ENCODE assay signal across 8 cellular contexts in the genomic region with DNA sequence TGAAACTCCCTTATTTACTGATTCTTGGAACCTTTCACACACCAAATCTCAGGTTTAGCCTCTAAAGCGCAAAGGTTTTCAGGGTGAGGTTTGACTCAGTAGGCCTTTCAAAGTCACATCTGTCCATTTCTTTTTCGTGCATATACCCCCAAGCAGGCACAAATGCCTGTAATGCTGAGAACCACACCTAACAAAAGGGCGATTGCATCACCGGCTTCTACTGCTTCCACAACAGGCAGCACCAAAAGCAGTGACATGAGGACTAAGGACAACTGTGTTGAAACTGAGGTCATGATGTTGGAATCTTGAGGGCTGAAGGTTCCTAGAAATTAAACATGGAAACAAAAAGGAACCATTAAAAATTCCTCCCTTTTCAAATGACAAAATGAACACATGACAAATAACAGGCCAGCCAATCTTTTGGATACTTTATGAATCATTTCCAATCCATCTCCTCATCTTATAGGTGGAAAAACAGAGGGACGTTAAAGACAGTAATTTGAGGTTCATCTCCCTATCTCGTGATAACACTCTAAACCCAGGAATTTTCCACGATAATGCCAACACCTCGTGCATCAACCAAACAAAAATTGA. TPM values are rescaled to one million over a fixed set of nuclear protein-coding genes. Genes with fewer than 3 reads are reported as not detected.
A peak's percentile ranks its signal among the peaks of the same experiment; 100 is the strongest.
DNase-seq lines count a peak whose midpoint lies in the region; ATAC-seq and TF ChIP-seq lines count a peak whose summit lies in the region.
"Not testable (repeated sequence)": the region's sequence is repeated elsewhere in the genome, so short reads cannot be mapped to it uniquely, and the experiment has no call there.

No MANE protein-coding gene starts in this region.

- in situ Hi-C loops in Panc1 (cut with HindIII; ENCODE audit: low pct_unique_long_range_greater_than_20kb, low sequenced_read_pairs): not testable (repeated sequence)

- H3K9me3 Mint-ChIP-seq in HFFc6; activated T-helper 1 cell treated with anti-CD3 and anti-CD28 coated beads, Interleukin-12 subunit alpha, Interleukin-12 subunit beta, Interleukin-2, Interleukin-4 antibody, amounts not matched to agents 30 ng/mL and 10 ng/mL and 1 ng/mL, durations not matched to agents 14 hours and 24 hours and 36 hours; nephron progenitor cell: not testable (repeated sequence)

- H3K36me3 Mint-ChIP-seq in HFFc6 (ENCODE audit: low read depth) (peaks cover 24% of the 10 kb centered on the region), nephron progenitor cell (ENCODE audit: low read depth) (peaks cover 22% of the 10 kb centered on the region)
- not testable (repeated sequence) for H3K36me3 Mint-ChIP-seq in activated T-helper 1 cell treated with anti-CD3 and anti-CD28 coated beads, Interleukin-12 subunit alpha, Interleukin-12 subunit beta, Interleukin-2, Interleukin-4 antibody, amounts not matched to agents 30 ng/mL and 10 ng/mL and 1 ng/mL, durations not matched to agents 14 hours and 24 hours and 36 hours (ENCODE audit: low read depth)

- not testable (repeated sequence) for H3K9me3 ChIP-seq in Panc1 (ENCODE audit: control insufficient read depth, insufficient read depth, low read depth, low read length); duodenal mucosa (ENCODE audit: control insufficient read depth in 1 of 2, low read length in 2 of 2); hepatocyte (ENCODE audit: low read depth); stomach

- WGBS in hepatocyte (ENCODE audit: low lambda C conversion rate, missing lambda C conversion rate): 67% methylated on average over 8 of the region's 8 CpGs
- WGBS in stomach, 5 donors: 58 to 75% (median 69%) methylated on average over 8 of the region's 8 CpGs

- H3K79me2 ChIP-seq in hepatocyte: not testable (repeated sequence)

- H2AFZ ChIP-seq in hepatocyte: peak overlapping the region; percentile 79

- H3K36me3 ChIP-seq in BJ (ENCODE audit: control insufficient read depth, insufficient read depth, low read length); Panc1 (ENCODE audit: control insufficient read depth, insufficient read depth, low read length); duodenal mucosa (ENCODE audit: control insufficient read depth in 1 of 2, insufficient read depth in 2 of 2, low read length in 2 of 2); hepatocyte (replicated peaks; ENCODE audit: insufficient read depth, low read depth): not testable (repeated sequence)
- H3K36me3 ChIP-seq in stomach: peaks cover 0 to 20% (median 16%) of the 10 kb centered on the region in 4 donors

- DNase-seq in BJ (ENCODE audit: low read depth); HFFc6; Panc1 (ENCODE audit: low read depth, low spot score); activated T-helper 1 cell treated with anti-CD3 and anti-CD28 coated beads, Interleukin-12 subunit alpha, Interleukin-12 subunit beta, Interleukin-2, Interleukin-4 antibody, amounts not matched to agents 30 ng/mL and 10 ng/mL and 1 ng/mL, durations not matched to agents 14 hours and 24 hours and 36 hours (ENCODE audit: low spot score); hepatocyte (ENCODE audit: low spot score); nephron progenitor cell; stomach: not testable (repeated sequence)

- H3K27ac Mint-ChIP-seq in HFFc6: peak overlapping the region; percentile 89
- H3K27ac Mint-ChIP-seq in activated T-helper 1 cell treated with anti-CD3 and anti-CD28 coated beads, Interleukin-12 subunit alpha, Interleukin-12 subunit beta, Interleukin-2, Interleukin-4 antibody, amounts not matched to agents 30 ng/mL and 10 ng/mL and 1 ng/mL, durations not matched to agents 14 hours and 24 hours and 36 hours: peak overlapping the region; percentile 21
- H3K27ac Mint-ChIP-seq in nephron progenitor cell: peak overlapping the region; percentile 60

- intact Hi-C loops in Panc1 (cut with micrococcal nuclease; ENCODE audit: unreplicated experiment); stomach (cut with DNase I; ENCODE audit: low total_unique reads): not testable (repeated sequence)
- intact Hi-C loops in activated T-helper 1 cell treated with anti-CD3 and anti-CD28 coated beads, Interleukin-12 subunit alpha, Interleukin-12 subunit beta, Interleukin-2, Interleukin-4 antibody, amounts not matched to agents 30 ng/mL and 10 ng/mL and 1 ng/mL, durations not matched to agents 14 hours and 24 hours and 36 hours (cut with micrococcal nuclease): loop anchor here (5.0 kb wide), 1 partner anchor 725 kb away; no protein-coding TSS in a partner anchor

- not testable (repeated sequence) for H3K27me3 ChIP-seq in BJ (ENCODE audit: control insufficient read depth, insufficient read depth, low read length); Panc1 (ENCODE audit: control insufficient read depth, insufficient read depth, low read length); duodenal mucosa (ENCODE audit: control insufficient read depth in 1 of 2, insufficient read depth in 2 of 2, low read length in 2 of 2); hepatocyte; stomach

- H3K4me1 Mint-ChIP-seq in HFFc6 (ENCODE audit: low read depth) (peaks cover 36% of the 10 kb centered on the region), nephron progenitor cell (peaks cover 19% of the 10 kb centered on the region)
- peaks cover 39% of the 10 kb centered on the region for H3K4me1 Mint-ChIP-seq in activated T-helper 1 cell treated with anti-CD3 and anti-CD28 coated beads, Interleukin-12 subunit alpha, Interleukin-12 subunit beta, Interleukin-2, Interleukin-4 antibody, amounts not matched to agents 30 ng/mL and 10 ng/mL and 1 ng/mL, durations not matched to agents 14 hours and 24 hours and 36 hours (ENCODE audit: low read depth)

- BruUV-seq in Panc1 (replicated peaks; lab: Mats Ljungman, UMichigan): not testable (repeated sequence)

- not testable (repeated sequence) for H3K9ac ChIP-seq in duodenal mucosa (ENCODE audit: low read depth in 1 of 2, low read length in 2 of 2)

- POLR2A ChIA-PET in BJ (lab: Charles Lee); Panc1 (lab: Charles Lee): not testable (repeated sequence)

- not testable (repeated sequence) for TF ChIP-seq POLR2A in stomach (IDR thresholded peaks at IDR 0.05)

- H3K4me1 ChIP-seq in Panc1 (ENCODE audit: control insufficient read depth, insufficient read depth, low read length); duodenal mucosa (ENCODE audit: control insufficient read depth in 1 of 2, insufficient read depth in 2 of 2, low read length in 2 of 2); hepatocyte (ENCODE audit: insufficient read depth): not testable (repeated sequence)
- H3K4me1 ChIP-seq in stomach: peaks cover 6 to 19% (median 12%) of the 10 kb centered on the region in 4 donors

- not testable (repeated sequence) for H3K9me2 ChIP-seq in hepatocyte (replicated peaks; ENCODE audit: insufficient read depth)

- not testable (repeated sequence) for TF ChIP-seq CTCF in BJ (IDR thresholded peaks at IDR 0.05; ENCODE audit: insufficient read depth, low read depth, low read length); HFFc6 (IDR thresholded peaks at IDR 0.05); Panc1 (IDR thresholded peaks at IDR 0.05); hepatocyte (IDR thresholded peaks at IDR 0.05; ENCODE audit: poor library complexity); nephron progenitor cell (IDR thresholded peaks at IDR 0.05); stomach (IDR thresholded peaks at IDR 0.05)

- not testable (repeated sequence) for ATAC-seq in Panc1

- not testable (repeated sequence) for H4K20me1 ChIP-seq in hepatocyte (ENCODE audit: insufficient read depth, poor library complexity, severe bottlenecking)

- peak overlapping the region; percentile 79 for H3K4me2 ChIP-seq in hepatocyte

- not testable (repeated sequence) for TF ChIP-seq EP300 in stomach (IDR thresholded peaks at IDR 0.05)

- H3K27ac ChIP-seq in Panc1 (ENCODE audit: low read length); duodenal mucosa (ENCODE audit: low read depth, low read length): not testable (repeated sequence)
- peak overlapping the region; percentile 73 for H3K27ac ChIP-seq in hepatocyte
- peak overlapping the region in 3 of 5 donors; percentile 58 to 76 (median 72) for H3K27ac ChIP-seq in stomach

- H3K4me3 Mint-ChIP-seq in HFFc6: peak overlapping the region; percentile 95
- peak overlapping the region; percentile 93 for H3K4me3 Mint-ChIP-seq in activated T-helper 1 cell treated with anti-CD3 and anti-CD28 coated beads, Interleukin-12 subunit alpha, Interleukin-12 subunit beta, Interleukin-2, Interleukin-4 antibody, amounts not matched to agents 30 ng/mL and 10 ng/mL and 1 ng/mL, durations not matched to agents 14 hours and 24 hours and 36 hours
- H3K4me3 Mint-ChIP-seq in nephron progenitor cell: peak overlapping the region; percentile 90

- H3K4me3 ChIP-seq in BJ (ENCODE audit: low read depth, low read length): peak overlapping the region; percentile 68
- peak overlapping the region; percentile 65 to 82 for H3K4me3 ChIP-seq in Panc1 (ENCODE audit: low read depth in 2 of 2, low read length in 2 of 2)
- peak overlapping the region; percentile 76 to 81 for H3K4me3 ChIP-seq in duodenal mucosa (ENCODE audit: low read depth in 1 of 2, low read length in 2 of 2)
- H3K4me3 ChIP-seq in hepatocyte: peak overlapping the region; percentile 30
- peak overlapping the region; percentile 55 to 65 (median 56) for H3K4me3 ChIP-seq in stomach

- H3K27me3 Mint-ChIP-seq in HFFc6 (ENCODE audit: insufficient read depth); activated T-helper 1 cell treated with anti-CD3 and anti-CD28 coated beads, Interleukin-12 subunit alpha, Interleukin-12 subunit beta, Interleukin-2, Interleukin-4 antibody, amounts not matched to agents 30 ng/mL and 10 ng/mL and 1 ng/mL, durations not matched to agents 14 hours and 24 hours and 36 hours (ENCODE audit: insufficient read depth); nephron progenitor cell (ENCODE audit: low read depth, poor library complexity): not testable (repeated sequence)

- CTCF ChIA-PET in BJ (lab: Yijun Ruan, JAX): interaction anchor here (0.6 kb wide), 2 partner anchors 115 to 745 kb away, joined by 3 to 6 read pairs; no protein-coding TSS in a partner anchor
- CTCF ChIA-PET in Panc1 (lab: Charles Lee): not testable (repeated sequence)

RNA-seq across cellular contexts. Expression of a gene that starts 1.0 kb away (rescaled TPM):
- polyA plus RNA-seq in BJ (2011; rRNA removed): 28.4 and 58.4 TPM in 2 replicates
- polyA minus RNA-seq in BJ (2011; rRNA and poly(A)+ RNA removed): 6.4 and 6.5 TPM in 2 replicates
- 10 to 100 TPM; 52.0 to 74.2 (median 60.6) TPM for total RNA-seq in HFFc6 (2021; fragmentation: NEBNext Ultra II Directional; extraction: Animal tissue kit (Norgen Biotek cat#: 25700))
- total RNA-seq in Panc1 (2021; ENCODE audit: unreplicated experiment): 10.1 TPM
- 6.6 TPM for polyA plus RNA-seq in Panc1 (2012; ENCODE audit: insufficient read length)
- total RNA-seq in activated T-helper 1 cell treated with anti-CD3 and anti-CD28 coated beads, Interleukin-12 subunit alpha, Interleukin-12 subunit beta, Interleukin-2, Interleukin-4 antibody, amounts not matched to agents 30 ng/mL and 10 ng/mL and 1 ng/mL, durations not matched to agents 14 hours and 24 hours and 36 hours: 32.4 and 36.8 TPM in 2 replicates
- total RNA-seq in hepatocyte: 92.0 and 103 TPM in 2 replicates
- polyA plus RNA-seq in hepatocyte: 74.0 and 78.0 TPM in 2 replicates
- total RNA-seq in stomach: 100 to 1,000 TPM in 1 of 5 donors, 10 to 100 TPM in 3, not detected in 1; 14.6 to 144 (median 59.7) TPM
- polyA plus RNA-seq in stomach: 10 to 100 TPM; 52.2 to 83.4 (median 59.7) TPM

RNA-seq across cellular contexts. Expression of a gene that starts 30.8 kb away (rescaled TPM):
- polyA plus RNA-seq in BJ (2011; rRNA removed) (2.6 and 4.8 TPM in 2 replicates), hepatocyte (0.31 TPM in 1 of 2 replicates, not detected in the other), stomach (under 1 TPM in 2 of 3 donors, not detected in 1; 0.31 to 0.48 TPM)
- 1.1 and 1.5 TPM in 2 replicates for polyA minus RNA-seq in BJ (2011; rRNA and poly(A)+ RNA removed)
- total RNA-seq in HFFc6 (2021; fragmentation: NEBNext Ultra II Directional; extraction: Animal tissue kit (Norgen Biotek cat#: 25700)): 1 to 10 TPM; 2.7 to 5.6 (median 3.5) TPM
- total RNA-seq in Panc1 (2021; ENCODE audit: unreplicated experiment) (not detected), hepatocyte (3.8 and 4.9 TPM in 2 replicates), stomach (1 to 10 TPM in 2 of 5 donors, not detected in 3; 1.7 to 2.6 TPM)
- not detected for polyA plus RNA-seq in Panc1 (2012; ENCODE audit: insufficient read length)
- total RNA-seq in activated T-helper 1 cell treated with anti-CD3 and anti-CD28 coated beads, Interleukin-12 subunit alpha, Interleukin-12 subunit beta, Interleukin-2, Interleukin-4 antibody, amounts not matched to agents 30 ng/mL and 10 ng/mL and 1 ng/mL, durations not matched to agents 14 hours and 24 hours and 36 hours: not detected in 2 replicates

Comparison
In these comparisons a context has a peak if more than half of its experiments do, and no peak if none do; other contexts are left out.
1. H3K27ac Mint-ChIP-seq: peak in every context shown above with its lines; median percentile 89 in HFFc6; 60 in nephron progenitor cell; 21 in activated T-helper 1 cell treated with anti-CD3 and anti-CD28 coated beads, Interleukin-12 subunit alpha, Interleukin-12 subunit beta, Interleukin-2, Interleukin-4 antibody, amounts not matched to agents 30 ng/mL and 10 ng/mL and 1 ng/mL, durations not matched to agents 14 hours and 24 hours and 36 hours.